ENCODE assay signal across 8 cellular contexts in the genomic region with DNA sequence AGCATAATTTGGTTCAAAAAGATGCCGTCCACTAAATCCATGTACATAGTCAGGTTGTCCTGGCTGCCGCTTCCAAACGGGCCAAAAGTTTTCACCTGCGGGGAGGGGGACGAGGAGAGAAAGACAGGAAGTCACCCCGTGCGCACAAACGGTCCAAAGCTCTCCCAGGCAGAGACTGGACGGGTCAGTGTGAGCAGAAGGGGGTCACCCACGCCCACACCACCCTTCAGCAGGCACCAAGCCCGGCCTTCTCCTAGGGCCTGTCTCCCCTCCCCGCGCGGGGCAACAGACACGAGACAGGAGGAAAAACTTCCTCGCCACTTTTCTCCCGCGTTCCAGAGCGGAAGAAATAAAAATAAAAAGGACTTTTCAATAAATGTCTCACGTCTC. TPM values are rescaled to one million over a fixed set of nuclear protein-coding genes. Genes with fewer than 3 reads are reported as not detected.
DNase-seq lines count a peak whose midpoint lies in the region; ATAC-seq and TF ChIP-seq lines count a peak whose summit lies in the region.

No MANE protein-coding gene starts in this region.

- TF ChIP-seq CTCF in H9 (conservative IDR thresholded peaks at IDR 0.05) (no peak), esophagus squamous epithelium (IDR thresholded peaks at IDR 0.05) (no peak), progenitor cell of endocrine pancreas (IDR thresholded peaks at IDR 0.05; ENCODE audit: unreplicated experiment) (no peak)

- H3K27me3 Mint-ChIP-seq in H9 (ENCODE audit: low read depth) = peaks cover 3% of the 10 kb centered on the region
- H3K27me3 Mint-ChIP-seq in progenitor cell of endocrine pancreas = no peaks in the 10 kb centered on the region

- H4K20me1 ChIP-seq in H9 (ENCODE audit: control insufficient read depth, insufficient read depth, insufficient read length) = no peaks in the 10 kb centered on the region

- H3K9me3 Mint-ChIP-seq in H9 = no peaks in the 10 kb centered on the region
- no peaks in the 10 kb centered on the region for H3K9me3 Mint-ChIP-seq in progenitor cell of endocrine pancreas (ENCODE audit: low read depth)

- peaks cover 0 to 7% (median 0%) of the 10 kb centered on the region in 3 donors for H3K36me3 ChIP-seq in esophagus squamous epithelium

- H2BK5ac ChIP-seq in H9 (ENCODE audit: insufficient read length, low read length) = no peak overlapping the region

- H3K27ac ChIP-seq in H9 (ENCODE audit: insufficient read length, low read depth, low read length) = no peak overlapping the region
- H3K27ac ChIP-seq in esophagus squamous epithelium = peak overlapping the region; percentile 82 to 91 (median 85)

- H3K4me3 ChIP-seq in esophagus squamous epithelium = peak overlapping the region; percentile 59 to 90 (median 78)

- intact Hi-C loops in esophagus squamous epithelium (cut with DNase I) = loop anchor here (10.0 kb wide), 1 partner anchor 52 kb away; no protein-coding TSS in a partner anchor

- no peak overlapping the region for H3K23ac ChIP-seq in H9 (ENCODE audit: insufficient read length, low read depth, low read length)

- peak overlapping the region; percentile 79 to 95 for H3K4me3 Mint-ChIP-seq in H9
- H3K4me3 Mint-ChIP-seq in progenitor cell of endocrine pancreas (ENCODE audit: low read depth) = peak overlapping the region; percentile 95

- H3K4me1 ChIP-seq in H9 (ENCODE audit: insufficient read depth, low read length) (peaks cover 11% of the 10 kb centered on the region; the same call in 1 of the 2 replicates), esophagus squamous epithelium (peaks cover 23 to 65% (median 30%) of the 10 kb centered on the region in 3 donors)

- no peak overlapping the region for H2AK5ac ChIP-seq in H9 (ENCODE audit: insufficient read length, low read length)

- no peak overlapping the region for H2BK20ac ChIP-seq in H9 (ENCODE audit: low read depth, low read length, poor library complexity, severe bottlenecking)

- peak overlapping the region; percentile 74 for H3K4me2 ChIP-seq in H9 (ENCODE audit: insufficient read depth, insufficient read length, low read length)

- H3K79me1 ChIP-seq in H9 (ENCODE audit: insufficient read depth, low read depth, low read length, poor library complexity, severe bottlenecking) = no peaks in the 10 kb centered on the region

- no peak overlapping the region for H2BK12ac ChIP-seq in H9 (ENCODE audit: insufficient read length, low read depth, low read length)

- no peak overlapping the region for H2AFZ ChIP-seq in H9 (ENCODE audit: low read length)

- DNase-seq in H9 = no peak
- DNase-seq in RKO (ENCODE audit: low spot score) = peak; percentile 60
- no peak for DNase-seq in esophagus squamous epithelium (lab: John Stamatoyannopoulos, UW)
- DNase-seq in progenitor cell of endocrine pancreas (ENCODE audit: low spot score, unreplicated experiment) = no peak
- DNase-seq in NOMO-1 (lab: John Stamatoyannopoulos, UW; ENCODE audit: unreplicated experiment in 2 of 2) = no peak
- no peak for DNase-seq in NCI-H128 (lab: John Stamatoyannopoulos, UW; ENCODE audit: unreplicated experiment)
- no peak for DNase-seq in SHP77 (lab: John Stamatoyannopoulos, UW)

- H3K27me3 ChIP-seq in H9 (ENCODE audit: insufficient read depth, low read length) = no peaks in the 10 kb centered on the region
- peaks cover 0 to 16% (median 0%) of the 10 kb centered on the region in 4 donors for H3K27me3 ChIP-seq in esophagus squamous epithelium

- H3K14ac ChIP-seq in H9 (ENCODE audit: insufficient read depth, low read length) = no peak overlapping the region

- H3K36me3 Mint-ChIP-seq in H9 (ENCODE audit: insufficient read depth in 1 of 3, low read depth in 3 of 3) (peaks cover 2 to 21% (median 3%) of the 10 kb centered on the region in 3 experiments; a peak in 5 of 7 replicates), progenitor cell of endocrine pancreas (ENCODE audit: insufficient read depth) (peaks cover 2% of the 10 kb centered on the region)

- no peak overlapping the region for H2BK15ac ChIP-seq in H9 (ENCODE audit: low read depth, low read length)

- H2BK120ac ChIP-seq in H9 (ENCODE audit: low read depth, low read length, poor library complexity, severe bottlenecking) = no peak overlapping the region

- H3K79me2 ChIP-seq in H9 (ENCODE audit: insufficient read depth, low read length) = peaks cover 3% of the 10 kb centered on the region; the same call in 1 of the 2 replicates

- no peak overlapping the region for H4K8ac ChIP-seq in H9 (replicated peaks; ENCODE audit: insufficient read length, low read depth, low read length)

- H3K27ac Mint-ChIP-seq in H9 = peak overlapping the region in 2 of 3 experiments; percentile 36 to 74; a peak in 2 of 7 replicates
- peak overlapping the region; percentile 72 for H3K27ac Mint-ChIP-seq in progenitor cell of endocrine pancreas

- no peak overlapping the region for H3T11ph ChIP-seq in H9 (ENCODE audit: low read length)

- no peak overlapping the region for H3K56ac ChIP-seq in H9 (ENCODE audit: insufficient read length, low read depth, low read length)

- no peak overlapping the region for H3K18ac ChIP-seq in H9 (ENCODE audit: insufficient read length, low read depth, low read length)

- H3K4me1 Mint-ChIP-seq in H9 (peaks cover 40 to 49% of the 10 kb centered on the region in 2 experiments), progenitor cell of endocrine pancreas (ENCODE audit: low read depth) (peaks cover 43% of the 10 kb centered on the region)

- no peak overlapping the region for H4K91ac ChIP-seq in H9 (ENCODE audit: insufficient read length, low read depth, low read length)

- peaks cover 9% of the 10 kb centered on the region for H3K23me2 ChIP-seq in H9 (ENCODE audit: insufficient read length, low read depth, low read length, poor library complexity, severe bottlenecking)

- no peak overlapping the region for H4K5ac ChIP-seq in H9 (ENCODE audit: insufficient read length, low read depth, low read length)

- H3K4ac ChIP-seq in H9 (ENCODE audit: low read depth, low read length) = no peak overlapping the region

- no CpG with 5 or more reads among the region's 20 CpGs for WGBS in H9 (ENCODE audit: extremely low coverage, insufficient read length, low lambda C conversion rate)
- 7 to 14% methylated on average over 12 to 15 of the region's 20 CpGs for WGBS in esophagus squamous epithelium, 2 donors

- H3K9me3 ChIP-seq in H9 (ENCODE audit: control insufficient read depth, low read depth, low read length) (no peaks in the 10 kb centered on the region), esophagus squamous epithelium (no peaks in the 10 kb centered on the region)

- no peak for ATAC-seq in HG02763 (IDR thresholded peaks at IDR 0.05; ENCODE audit: unreplicated experiment)

- TF ChIP-seq POLR2A in esophagus squamous epithelium (IDR thresholded peaks at IDR 0.05) = no peak

- peak overlapping the region; percentile 21 for H3K9ac ChIP-seq in H9 (ENCODE audit: extremely low read depth, insufficient read length, low read length)

RNA-seq across cellular contexts. Expression of a gene that starts 0.9 kb away (rescaled TPM):
- 46.6 and 52.4 TPM in 2 replicates for total RNA-seq in H9 (2021)
- total RNA-seq in esophagus squamous epithelium = 10 to 100 TPM; 23.2 to 31.5 (median 29.9) TPM
- total RNA-seq in progenitor cell of endocrine pancreas = 78.1 and 85.5 TPM in 2 replicates
